ENCODE assay signal across 27 cellular contexts in the genomic region with DNA sequence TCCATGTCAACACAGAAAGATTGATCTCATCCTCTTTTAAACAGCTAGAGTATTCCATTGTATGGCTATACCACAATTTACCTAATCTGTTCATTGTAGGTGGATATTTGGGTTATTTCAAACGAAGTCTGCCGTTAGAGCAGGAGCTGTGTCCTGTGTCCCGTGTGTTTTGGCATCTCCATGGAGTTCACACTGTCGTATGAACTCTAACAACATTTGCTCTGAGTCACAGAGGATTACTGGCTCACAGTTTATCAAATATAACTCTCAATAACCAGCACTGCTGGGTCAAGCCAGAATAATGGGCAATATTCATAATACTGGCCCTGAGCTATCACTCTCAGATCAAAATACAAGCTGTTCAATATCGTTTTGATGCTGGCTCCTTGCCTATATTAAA. TPM values are rescaled to one million over a fixed set of nuclear protein-coding genes. Genes with fewer than 3 reads are reported as not detected.
A peak's percentile ranks its signal among the peaks of the same experiment; 100 is the strongest.
DNase-seq lines count a peak whose midpoint lies in the region; ATAC-seq, FAIRE-seq and TF ChIP-seq lines count a peak whose summit lies in the region.
"Had no signal": no experiment of that assay in that cellular context is flagged by ENCODE, and none has a peak within 500 bp of the region (broad histone marks: within the 10 kb centered on the region; RNA-seq: fewer than 3 reads in every experiment).

No MANE protein-coding gene starts in this region.

- no peak overlapping the region for H3K4ac ChIP-seq in mesenchymal stem cell (ENCODE audit: low read depth in 1 of 2, low read length in 2 of 2)

- H3K27me3 ChIP-seq in MM.1S (replicated peaks; ENCODE audit: insufficient read depth, low read length) (no peaks in the 10 kb centered on the region), mesenchymal stem cell (ENCODE audit: control insufficient read depth in 1 of 2, insufficient read depth in 1 of 2, low read length in 2 of 2) (no peaks in the 10 kb centered on the region)
- H3K27me3 ChIP-seq: BLaER1 treated with 17β-estradiol and CSF1 and Interleukin-3, amounts not matched to agents 10 nM and 100 nM; neural progenitor cell; spleen had no signal

- no peaks in the 10 kb centered on the region for H3K9me3 Mint-ChIP-seq in T-helper 2 cell treated with Interferon-gamma antibody and Interleukin-4, amounts not matched to agents 5 μg/mL and 100 μg/mL, for 36 hours
- H3K9me3 Mint-ChIP-seq: activated CD4-positive, alpha-beta memory T cell treated with anti-CD3 and anti-CD28 coated beads, Interleukin-2, amount 10 ng/mL, durations not matched to agents 7 days and 5 days; brain; neural progenitor cell; WTC11 had no signal

- H3K23ac ChIP-seq in mesenchymal stem cell (ENCODE audit: low read length in 2 of 2), result no peak overlapping the region

- H3K9me2 ChIP-seq in MM.1S (replicated peaks; ENCODE audit: insufficient read depth, low read length), result no peaks in the 10 kb centered on the region

- H2BK12ac ChIP-seq in mesenchymal stem cell (ENCODE audit: low read length in 2 of 2), result no peak overlapping the region

- no peak for DNase-seq in A549 (ENCODE audit: low read depth in 1 of 2, low spot score in 1 of 2)
- no peak for DNase-seq in MM.1S
- peak; percentile 53 for DNase-seq in fibroblast of mammary gland (ENCODE audit: low read depth)
- peak; percentile 53 for DNase-seq in mesenchymal stem cell
- no peak for DNase-seq in mesenteric fat pad (ENCODE audit: low spot score)
- no peak for DNase-seq in HK-2 (ENCODE audit: unreplicated experiment)
- no peak for DNase-seq in T-helper 2 cell treated with Interferon-gamma antibody and Interleukin-4, amounts not matched to agents 5 μg/mL and 100 μg/mL, for 36 hours (ENCODE audit: low spot score)
- no peak for DNase-seq in mucosa of gallbladder (ENCODE audit: low spot score)
- DNase-seq: activated CD4-positive, alpha-beta memory T cell treated with anti-CD3 and anti-CD28 coated beads, Interleukin-2, amount 10 ng/mL, durations not matched to agents 7 days and 5 days; activated effector memory CD4-positive, alpha-beta T cell treated with anti-CD3 and anti-CD28 coated beads, Interleukin-2, amount 50 U/mL, for 16 hours; activated T-cell treated with anti-CD3 and anti-CD28 coated beads for 4 hours; Caco-2; cortex of kidney; left colon; NCI-H1436 treated with DMSO at 0.1 percent for 48 hours; NCI-H524; spleen; stimulated activated CD4-positive, alpha-beta T cell treated with anti-CD3 and anti-CD28 coated beads, Interleukin-4, amount 100 ng/mL, for 1 hour; stimulated activated naive CD4-positive, alpha-beta T cell treated with Interleukin-2 at 50 U/mL for 16 hours; T-helper 9 cell had no signal

- H2BK120ac ChIP-seq in mesenchymal stem cell (ENCODE audit: low read depth, low read length), result no peak overlapping the region

- H2AK5ac ChIP-seq in mesenchymal stem cell (ENCODE audit: low read length, severe bottlenecking), result no peak overlapping the region

- no peak overlapping the region for H3K9ac ChIP-seq in MM.1S (ENCODE audit: low read length)
- H3K9ac ChIP-seq in mesenchymal stem cell (ENCODE audit: low read length), result peak overlapping the region; percentile 57
- H3K9ac ChIP-seq: BLaER1 treated with 17β-estradiol and CSF1 and Interleukin-3, amounts not matched to agents 10 nM and 100 nM; neural progenitor cell had no signal

- no peak overlapping the region for H3K27ac Mint-ChIP-seq in T-helper 2 cell treated with Interferon-gamma antibody and Interleukin-4, amounts not matched to agents 5 μg/mL and 100 μg/mL, for 36 hours
- H3K27ac Mint-ChIP-seq: activated CD4-positive, alpha-beta memory T cell treated with anti-CD3 and anti-CD28 coated beads, Interleukin-2, amount 10 ng/mL, durations not matched to agents 7 days and 5 days; neural progenitor cell; progenitor cell of endocrine pancreas; WTC11 had no signal

- H3K79me2 ChIP-seq in MM.1S (ENCODE audit: low read length), result peaks cover 100% of the 10 kb centered on the region

- H3K36me3 ChIP-seq in MM.1S (replicated peaks; ENCODE audit: insufficient read depth, low read length) (0 out of 2 replicates have a peak, but pooled peaks cover 8% of the 10 kb centered on the region), mesenchymal stem cell (ENCODE audit: control insufficient read depth in 1 of 2, insufficient read depth in 2 of 2, low read depth in 1 of 2, low read length in 2 of 2) (peaks cover 12 to 36% of the 10 kb centered on the region in 2 experiments)
- H3K36me3 ChIP-seq: neural progenitor cell had no signal

- H3K4me2 ChIP-seq in A549 (peak overlapping the region; percentile 22; the same call in 1 of the 3 replicates), MM.1S (ENCODE audit: low read depth, low read length) (no peak overlapping the region), mesenchymal stem cell (ENCODE audit: low read length, poor library complexity, severe bottlenecking) (no peak overlapping the region)
- H3K4me2 ChIP-seq: neural progenitor cell had no signal

- no peak overlapping the region for H3K4me3 ChIP-seq in A549
- H3K4me3 ChIP-seq in MM.1S (ENCODE audit: low read length), result no peak overlapping the region
- no peak overlapping the region for H3K4me3 ChIP-seq in fibroblast of mammary gland (ENCODE audit: control insufficient read depth, low read depth, low read length)
- no peak overlapping the region for H3K4me3 ChIP-seq in mesenchymal stem cell (ENCODE audit: insufficient read depth in 1 of 2, low read depth in 1 of 2, low read length in 2 of 2)
- H3K4me3 ChIP-seq: BLaER1 treated with 17β-estradiol and CSF1 and Interleukin-3, amounts not matched to agents 10 nM and 100 nM; neural progenitor cell; spleen had no signal

- 0 out of 6 replicates have a peak overlapping the region, but pooled peaks of 1 of the 2 experiments have one; percentile 33 for H3K27ac ChIP-seq in A549
- H3K27ac ChIP-seq in MM.1S (ENCODE audit: low read length), result peak overlapping the region; percentile 37; the same call in 1 of the 2 replicates
- no peak overlapping the region for H3K27ac ChIP-seq in mesenchymal stem cell (ENCODE audit: low read length, poor library complexity, severe bottlenecking)
- H3K27ac ChIP-seq: BLaER1 treated with 17β-estradiol and CSF1 and Interleukin-3, amounts not matched to agents 10 nM and 100 nM; neural progenitor cell; RWPE1; spleen had no signal

- no peaks in the 10 kb centered on the region for H3K27me3 Mint-ChIP-seq in T-helper 2 cell treated with Interferon-gamma antibody and Interleukin-4, amounts not matched to agents 5 μg/mL and 100 μg/mL, for 36 hours (ENCODE audit: low read depth)
- H3K27me3 Mint-ChIP-seq: activated CD4-positive, alpha-beta memory T cell treated with anti-CD3 and anti-CD28 coated beads, Interleukin-2, amount 10 ng/mL, durations not matched to agents 7 days and 5 days; brain; progenitor cell of endocrine pancreas had no signal

- TF ChIP-seq CTCF in A549 (IDR thresholded peaks at IDR 0.05) (no peak), MM.1S (IDR thresholded peaks at IDR 0.05; ENCODE audit: low read length) (no peak), fibroblast of mammary gland (conservative IDR thresholded peaks at IDR 0.05; ENCODE audit: control insufficient read depth, insufficient read depth, low read depth, low read length) (no peak)

- H2AFZ ChIP-seq in MM.1S (ENCODE audit: low read length), result no peak overlapping the region
- no peak overlapping the region for H2AFZ ChIP-seq in mesenchymal stem cell (ENCODE audit: low read depth, low read length)
- H2AFZ ChIP-seq: neural progenitor cell had no signal

- H3K9me3 ChIP-seq in A549 (no peaks in the 10 kb centered on the region), MM.1S (replicated peaks; ENCODE audit: insufficient read depth, low read length) (no peaks in the 10 kb centered on the region), mesenchymal stem cell (ENCODE audit: control insufficient read depth, low read length) (no peaks in the 10 kb centered on the region)
- H3K9me3 ChIP-seq: Caco-2, spleen had no signal

- no peaks in the 10 kb centered on the region for H3K36me3 Mint-ChIP-seq in T-helper 2 cell treated with Interferon-gamma antibody and Interleukin-4, amounts not matched to agents 5 μg/mL and 100 μg/mL, for 36 hours (ENCODE audit: low read depth)
- H3K36me3 Mint-ChIP-seq: brain, WTC11 had no signal

- no peak overlapping the region for H2BK5ac ChIP-seq in mesenchymal stem cell (ENCODE audit: low read depth, low read length, poor library complexity, severe bottlenecking)

- peak; percentile 39 to 47; a peak in 2 of 6 replicates for ATAC-seq in A549
- ATAC-seq: left colon, SK-N-SH treated with all-trans-retinoic acid at 6 μM for 48 hours, WTC11 had no signal

- peaks cover 12% of the 10 kb centered on the region for H3K4me1 Mint-ChIP-seq in T-helper 2 cell treated with Interferon-gamma antibody and Interleukin-4, amounts not matched to agents 5 μg/mL and 100 μg/mL, for 36 hours (ENCODE audit: low read depth)
- H3K4me1 Mint-ChIP-seq: activated CD4-positive, alpha-beta memory T cell treated with anti-CD3 and anti-CD28 coated beads, Interleukin-2, amount 10 ng/mL, durations not matched to agents 7 days and 5 days had no signal

- no peak for TF ChIP-seq EP300 in A549 (IDR thresholded peaks at IDR 0.05)

- CTCF ChIA-PET in A549 (lab: Yijun Ruan, JAX), result no interaction called here

- no peak overlapping the region for H3K18ac ChIP-seq in mesenchymal stem cell (ENCODE audit: low read depth in 1 of 2, low read length in 2 of 2)

- H4K91ac ChIP-seq in mesenchymal stem cell (ENCODE audit: low read length), result no peak overlapping the region

- 39% methylated on average over 5 of the region's 5 CpGs for WGBS in A549 (ENCODE audit: missing lambda C conversion rate)
- WGBS in mesenchymal stem cell, result 78% methylated on average over 5 of the region's 5 CpGs

- POLR2A ChIA-PET in A549 (lab: Yijun Ruan, JAX), result no interaction called here

- no peak overlapping the region for H3K14ac ChIP-seq in mesenchymal stem cell (ENCODE audit: low read length in 2 of 2)

- peaks cover 35% of the 10 kb centered on the region for H3K4me1 ChIP-seq in A549
- H3K4me1 ChIP-seq in MM.1S (ENCODE audit: low read length), result peaks cover 75% of the 10 kb centered on the region
- peaks cover 17% of the 10 kb centered on the region for H3K4me1 ChIP-seq in mesenchymal stem cell (ENCODE audit: control insufficient read depth, insufficient read depth, low read depth, low read length)

- H3F3A ChIP-seq in MM.1S (ENCODE audit: insufficient read depth, low read length), result peaks cover 35% of the 10 kb centered on the region

- H3K4me3 Mint-ChIP-seq in T-helper 2 cell treated with Interferon-gamma antibody and Interleukin-4, amounts not matched to agents 5 μg/mL and 100 μg/mL, for 36 hours, result no peak overlapping the region
- H3K4me3 Mint-ChIP-seq: activated CD4-positive, alpha-beta memory T cell treated with anti-CD3 and anti-CD28 coated beads, Interleukin-2, amount 10 ng/mL, durations not matched to agents 7 days and 5 days; brain; neural progenitor cell; WTC11 had no signal

- no peak for TF ChIP-seq RAD21 in A549 (conservative IDR thresholded peaks at IDR 0.05 in 1 of 2, IDR thresholded peaks at IDR 0.05 in 1 of 2)

- FAIRE-seq in A549 (lab: Jason Lieb, UNC), result no peak

- no peaks in the 10 kb centered on the region for H3K79me1 ChIP-seq in mesenchymal stem cell (replicated peaks; ENCODE audit: low read length, poor library complexity, severe bottlenecking)

- H2BK15ac ChIP-seq in mesenchymal stem cell (ENCODE audit: low read depth, poor library complexity, severe bottlenecking), result no peak overlapping the region

- TF ChIP-seq POLR2A in A549 (IDR thresholded peaks at IDR 0.05; ENCODE audit: low read length), result no peak

- no peak overlapping the region for H4K8ac ChIP-seq in mesenchymal stem cell (ENCODE audit: low read length)

- H4K20me1 ChIP-seq in MM.1S (ENCODE audit: insufficient read depth, low read length), result peaks cover 17% of the 10 kb centered on the region

RNA-seq across cellular contexts. Expression of gene TRAM2, which starts 16.4 kb away (rescaled TPM):
- polyA plus RNA-seq in A549 (2011; rRNA removed) (25.4 and 25.6 TPM in 2 replicates), A549 (2017; fragmentation: RNase III; extraction: RNeasy Plus Mini Kit Qiagen cat#74134 plus additional on column Dnase treatment) (16.4 to 18.9 TPM (median 18.9 TPM) in 3 replicates)
- polyA plus RNA-seq in A549 (2012; cell fraction: cytosol; rRNA removed), result 10.3 and 14.3 TPM in 2 replicates
- 12.4 and 19.0 TPM in 2 replicates for polyA plus RNA-seq in A549 (2012; cell fraction: nucleus; rRNA removed)
- polyA minus RNA-seq in A549 (2011; rRNA and poly(A)+ RNA removed), result 31.9 and 32.9 TPM in 2 replicates
- polyA plus RNA-seq in mesenchymal stem cell (2013, experiment 1 of 2), result 133 TPM
- 130 TPM for polyA plus RNA-seq in mesenchymal stem cell (2013, experiment 2 of 2)
- total RNA-seq in mesenteric fat pad (56.3 TPM), mucosa of gallbladder (16.0 TPM)

Comparison
In these comparisons a context has a peak if more than half of its experiments do, and no peak if none do; other contexts are left out.
1. DNase-seq: peak in fibroblast of mammary gland (single experiment) and mesenchymal stem cell (single experiment); none in A549 (0 of 2), MM.1S (single experiment), mesenteric fat pad (single experiment), HK-2 (single experiment), T-helper 2 cell treated with Interferon-gamma antibody and Interleukin-4, amounts not matched to agents 5 μg/mL and 100 μg/mL, for 36 hours (single experiment) and mucosa of gallbladder (single experiment).